ENCODE assay signal across 18 cellular contexts in genomic region chr6:121592261-121592935, GRCh38.
A peak's percentile ranks its signal among the peaks of the same experiment; 100 is the strongest.
DNase-seq lines count a peak whose midpoint lies in the region; ATAC-seq, FAIRE-seq and TF ChIP-seq lines count a peak whose summit lies in the region.
"Had no signal": no experiment of that assay in that cellular context is flagged by ENCODE, and none has a peak within 500 bp of the region (broad histone marks: within the 10 kb centered on the region; RNA-seq: fewer than 3 reads in every experiment).

No MANE protein-coding gene starts in this region.

- 97% methylated on average over 5 of the region's 7 CpGs for whole genome bisulfite sequencing in mesenchymal stem cell

- H3K14ac ChIP-seq in mesenchymal stem cell (ENCODE audit: low read length in 2 of 2) = no peak overlapping the region

- no peaks in the 10 kb centered on the region for H3K27me3 ChIP-seq in bronchial epithelial cell (ENCODE audit: control insufficient read depth, insufficient read depth, low read length)
- H3K27me3 ChIP-seq in mesenchymal stem cell (ENCODE audit: control insufficient read depth in 1 of 2, insufficient read depth in 1 of 2, low read length in 2 of 2) = no peaks in the 10 kb centered on the region
- H3K27me3 ChIP-seq: SJSA1 had no signal

- H3K4me2 ChIP-seq in mesenchymal stem cell (ENCODE audit: low read length, poor library complexity, severe bottlenecking) = peak overlapping the region; percentile 3

- DNase-seq in NCI-H1417 (lab: John Stamatoyannopoulos, UW) (peak in 2 of 3 experiments; percentile 25 to 81), NCI-H1417 treated with DMSO at 0.1 percent for 48 hours (lab: John Stamatoyannopoulos, UW) (no peak), ELF-1 (ENCODE audit: low read depth, low spot score) (peak; percentile 16), bronchial epithelial cell (ENCODE audit: low read depth) (peak; percentile 59), mesenchymal stem cell (no peak), foreskin melanocyte (no peak), SIG-M5 (lab: John Stamatoyannopoulos, UW) (no peak)
- DNase-seq: 8988T; CD4-positive, CD25-positive, alpha-beta regulatory T cell; DMS153; GOT3; NCI-H1092 treated with DMSO at 0.1 percent for 48 hours; NCI-H1694 treated with DMSO at 0.1 percent for 48 hours; NCI-H345 had no signal

- no peak for ATAC-seq in HG03565 (IDR thresholded peaks at IDR 0.05; ENCODE audit: unreplicated experiment)
- ATAC-seq: GM12878, K562 had no signal

- H4K8ac ChIP-seq in mesenchymal stem cell (ENCODE audit: low read length) = no peak overlapping the region

- H2BK5ac ChIP-seq in mesenchymal stem cell (ENCODE audit: low read depth, low read length, poor library complexity, severe bottlenecking) = no peak overlapping the region

- H3K9me3 ChIP-seq in mesenchymal stem cell (ENCODE audit: control insufficient read depth, low read length) = no peaks in the 10 kb centered on the region
- H3K9me3 ChIP-seq: SJSA1 had no signal

- no peak overlapping the region for H3K27ac ChIP-seq in mesenchymal stem cell (ENCODE audit: low read length, poor library complexity, severe bottlenecking)

- no peaks in the 10 kb centered on the region for H3K36me3 ChIP-seq in bronchial epithelial cell (ENCODE audit: control insufficient read depth, insufficient read depth, low read length)
- H3K36me3 ChIP-seq in mesenchymal stem cell (ENCODE audit: control insufficient read depth in 1 of 2, insufficient read depth in 2 of 2, low read depth in 1 of 2, low read length in 2 of 2) = no peaks in the 10 kb centered on the region
- H3K36me3 ChIP-seq: SJSA1 had no signal

- H2AK5ac ChIP-seq in mesenchymal stem cell (ENCODE audit: low read length, severe bottlenecking) = no peak overlapping the region

- H3K9ac ChIP-seq in mesenchymal stem cell (ENCODE audit: low read length) = no peak overlapping the region

- H2BK15ac ChIP-seq in mesenchymal stem cell (ENCODE audit: low read depth, poor library complexity, severe bottlenecking) = no peak overlapping the region

- H3K4me3 ChIP-seq in bronchial epithelial cell (ENCODE audit: low read depth, low read length) (no peak overlapping the region), mesenchymal stem cell (ENCODE audit: insufficient read depth in 1 of 2, low read depth in 1 of 2, low read length in 2 of 2) (no peak overlapping the region)
- H3K4me3 ChIP-seq: GM12878, K562, SJSA1 had no signal

- no peaks in the 10 kb centered on the region for H3K79me1 ChIP-seq in mesenchymal stem cell (replicated peaks; ENCODE audit: low read length, poor library complexity, severe bottlenecking)

- H4K91ac ChIP-seq in mesenchymal stem cell (ENCODE audit: low read length) = no peak overlapping the region

- no peak overlapping the region for H3K23ac ChIP-seq in mesenchymal stem cell (ENCODE audit: low read length in 2 of 2)

- H3K4ac ChIP-seq in mesenchymal stem cell (ENCODE audit: low read depth in 1 of 2, low read length in 2 of 2) = peak overlapping the region in 1 of 2 experiments; percentile 41

- H2BK120ac ChIP-seq in mesenchymal stem cell (ENCODE audit: low read depth, low read length) = no peak overlapping the region

- H2BK12ac ChIP-seq in mesenchymal stem cell (ENCODE audit: low read length in 2 of 2) = peak overlapping the region; percentile 78 to 90

- H3K4me1 ChIP-seq in mesenchymal stem cell (ENCODE audit: control insufficient read depth, insufficient read depth, low read depth, low read length) = no peaks in the 10 kb centered on the region

- FAIRE-seq in bronchial epithelial cell (lab: Jason Lieb, UNC) = no peak
- FAIRE-seq: GM12878, K562 had no signal

- no peak for TF ChIP-seq CTCF in bronchial epithelial cell (IDR thresholded peaks at IDR 0.05; ENCODE audit: insufficient read depth, low read length, severe bottlenecking)

- H2AFZ ChIP-seq in mesenchymal stem cell (ENCODE audit: low read depth, low read length) = no peak overlapping the region

- H3K18ac ChIP-seq in mesenchymal stem cell (ENCODE audit: low read depth in 1 of 2, low read length in 2 of 2) = peak overlapping the region; percentile 73 to 76

Comparison
In these comparisons a context has a peak if more than half of its experiments do, and no peak if none do; other contexts are left out.
1. DNase-seq: peak in NCI-H1417 (2 of 3), ELF-1 (single experiment) and bronchial epithelial cell (single experiment); none in NCI-H1417 treated with DMSO at 0.1 percent for 48 hours (single experiment), mesenchymal stem cell (single experiment), foreskin melanocyte (single experiment) and SIG-M5 (single experiment).